ENCODE assay signal across 14 cellular contexts in the genomic region with DNA sequence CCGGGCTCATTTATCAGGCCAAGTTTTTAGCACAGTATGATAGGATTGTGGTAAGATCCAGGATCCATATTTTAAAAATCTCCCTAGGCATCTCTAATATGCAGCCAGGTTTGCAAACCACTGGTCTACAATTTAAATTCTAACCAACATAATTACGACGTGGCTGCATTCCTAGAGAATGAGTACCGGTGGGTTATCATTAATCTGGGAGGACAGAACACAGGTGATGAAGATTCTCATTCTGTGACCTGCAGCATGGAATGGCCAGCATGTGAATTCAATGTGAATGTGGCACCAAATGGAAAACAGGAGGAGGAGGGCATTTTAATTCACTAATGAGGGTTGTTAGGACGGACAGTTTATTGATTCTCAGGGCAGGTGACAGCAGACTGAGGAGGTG. TPM values are rescaled to one million over a fixed set of nuclear protein-coding genes. Genes with fewer than 3 reads are reported as not detected.
DNase-seq lines count a peak whose midpoint lies in the region; ATAC-seq and TF ChIP-seq lines count a peak whose summit lies in the region.
"Had no signal": no experiment of that assay in that cellular context is flagged by ENCODE, and none has a peak within 500 bp of the region (broad histone marks: within the 10 kb centered on the region; RNA-seq: fewer than 3 reads in every experiment).

No MANE protein-coding gene starts in this region.

- H3K4me3 ChIP-seq in mammary epithelial cell (replicated peaks in 1 of 3; ENCODE audit: insufficient read depth in 1 of 3, low read depth in 2 of 3, low read length in 3 of 3) (no peak overlapping the region), esophagus squamous epithelium (no peak overlapping the region), thymus (ENCODE audit: low read length) (no peak overlapping the region)
- H3K4me3 ChIP-seq: ascending aorta, dorsolateral prefrontal cortex, pancreas had no signal

- CTCF ChIA-PET in mammary epithelial cell (lab: Charles Lee; ENCODE audit: low non-redundant PET), result no interaction called here
- CTCF ChIA-PET in MCF 10A (lab: Yijun Ruan, JAX), result no interaction called here

- intact Hi-C loops in mammary epithelial cell (cut with micrococcal nuclease) (no loop called here), MCF 10A (cut with micrococcal nuclease) (no loop called here), esophagus squamous epithelium (cut with DNase I) (no loop called here)

- POLR2A ChIA-PET in MCF 10A (lab: Yijun Ruan, JAX), result no interaction called here

- H3K9me3 ChIP-seq in mammary epithelial cell (replicated peaks; ENCODE audit: insufficient read depth, low read length) (no peaks in the 10 kb centered on the region), esophagus squamous epithelium (no peaks in the 10 kb centered on the region), thymus (ENCODE audit: control insufficient read depth) (no peaks in the 10 kb centered on the region)
- H3K9me3 ChIP-seq: ascending aorta, pancreas had no signal

- no peak overlapping the region for H3K9ac ChIP-seq in mammary epithelial cell (ENCODE audit: insufficient read depth, low read length)

- H2AFZ ChIP-seq in mammary epithelial cell (ENCODE audit: low read depth, low read length), result peak overlapping the region; percentile 22

- H3K4me1 ChIP-seq in mammary epithelial cell (ENCODE audit: insufficient read depth, low read length), result peaks cover 36% of the 10 kb centered on the region
- H3K4me1 ChIP-seq in esophagus squamous epithelium, result peaks cover 9 to 50% (median 26%) of the 10 kb centered on the region in 3 donors
- H3K4me1 ChIP-seq in thymus (ENCODE audit: control insufficient read depth, insufficient read depth, low read length), result peaks cover 6% of the 10 kb centered on the region
- H3K4me1 ChIP-seq: ascending aorta had no signal

- H3K9me3 Mint-ChIP-seq in MCF 10A (ENCODE audit: unreplicated experiment), result no peaks in the 10 kb centered on the region

- in situ Hi-C loops in mammary epithelial cell (cut with MboI; ENCODE audit: low sequenced_read_pairs in 2 of 2) (no loop called here), GM13976 (cut with MboI; ENCODE audit: low sequenced_read_pairs, unreplicated experiment) (no loop called here)

- no TSS peak for BruUV-seq in mammary epithelial cell (replicated peaks; lab: Mats Ljungman, UMichigan)
- BruUV-seq in MCF 10A (replicated peaks; lab: Mats Ljungman, UMichigan), result no TSS peak

- dilution Hi-C loops in mammary epithelial cell (cut with HindIII; ENCODE audit: low sequenced_read_pairs), result no loop called here

- peak; percentile 28 for DNase-seq in mammary epithelial cell
- DNase-seq in MCF 10A (ENCODE audit: unreplicated experiment), result no peak
- DNase-seq in esophagus squamous epithelium (lab: John Stamatoyannopoulos, UW), result no peak
- no peak for DNase-seq in NOMO-1 treated with dmso at 0.1 percent for 144 hours (lab: John Stamatoyannopoulos, UW; ENCODE audit: unreplicated experiment)
- DNase-seq in GM13976 (ENCODE audit: low spot score), result no peak
- DNase-seq: DMS79, dorsolateral prefrontal cortex, mesendoderm, pancreas, T-helper 9 cell had no signal

- no peak overlapping the region for H3K4me2 ChIP-seq in mammary epithelial cell (ENCODE audit: insufficient read depth, low read depth, low read length)

- TF ChIP-seq POLR2A in esophagus squamous epithelium (IDR thresholded peaks at IDR 0.05), result no peak

- TF ChIP-seq CTCF in mammary epithelial cell (conservative IDR thresholded peaks at IDR 0.05 in 1 of 2, IDR thresholded peaks at IDR 0.05 in 1 of 2; ENCODE audit: extremely low read depth in 1 of 2, insufficient read depth in 1 of 2, low read depth in 1 of 2, low read length in 2 of 2) (no peak), MCF 10A (IDR thresholded peaks at IDR 0.05; ENCODE audit: unreplicated experiment) (no peak), esophagus squamous epithelium (IDR thresholded peaks at IDR 0.05) (no peak), GM13976 (IDR thresholded peaks at IDR 0.05; ENCODE audit: borderline replicate concordance, control extremely low read depth, extremely low read depth, insufficient read depth, missing control alignments) (no peak)

- H3K27me3 Mint-ChIP-seq in MCF 10A (ENCODE audit: insufficient read depth, unreplicated experiment), result no peaks in the 10 kb centered on the region

- H3K36me3 Mint-ChIP-seq in MCF 10A (ENCODE audit: insufficient read depth, unreplicated experiment), result peaks cover 6% of the 10 kb centered on the region

- H3K27ac Mint-ChIP-seq in MCF 10A (ENCODE audit: low read depth, unreplicated experiment), result no peak overlapping the region

- no peaks in the 10 kb centered on the region for H3K79me2 ChIP-seq in mammary epithelial cell (ENCODE audit: insufficient read depth, low read length)

- no peak overlapping the region for H3K4me3 Mint-ChIP-seq in MCF 10A (ENCODE audit: unreplicated experiment)

- H4K20me1 ChIP-seq in mammary epithelial cell (ENCODE audit: insufficient read depth, low read length), result no peaks in the 10 kb centered on the region

- ATAC-seq in SK-N-SH treated with all-trans-retinoic acid at 6 μM for 48 hours (0 out of 3 replicates have a peak, but pooled peaks have one; percentile 22), GM21390 (IDR thresholded peaks at IDR 0.05; ENCODE audit: unreplicated experiment) (no peak)

- H3K4me1 Mint-ChIP-seq in MCF 10A (ENCODE audit: insufficient read depth, unreplicated experiment), result peaks cover 20% of the 10 kb centered on the region

- H3K27ac ChIP-seq in mammary epithelial cell (ENCODE audit: insufficient read depth, low read depth, low read length) (no peak overlapping the region), esophagus squamous epithelium (peak overlapping the region in 3 of 4 donors; percentile 8 to 57 (median 34)), thymus (ENCODE audit: low read depth) (peak overlapping the region; percentile 31)
- H3K27ac ChIP-seq: ascending aorta had no signal

- WGBS in mammary epithelial cell (ENCODE audit: low coverage, missing lambda C conversion rate), result 36% methylated on average over 4 of the region's 5 CpGs
- WGBS in esophagus squamous epithelium, 2 donors, result 59 to 64% methylated on average over 5 of the region's 5 CpGs
- WGBS in thymus, result 36% methylated on average over 5 of the region's 5 CpGs

- no peaks in the 10 kb centered on the region for H3K27me3 ChIP-seq in mammary epithelial cell (ENCODE audit: insufficient read depth, low read length)
- H3K27me3 ChIP-seq in esophagus squamous epithelium, result no peaks in the 10 kb centered on the region
- no peaks in the 10 kb centered on the region for H3K27me3 ChIP-seq in thymus (ENCODE audit: control insufficient read depth, insufficient read depth)
- H3K27me3 ChIP-seq: ascending aorta, dorsolateral prefrontal cortex, pancreas had no signal

- H3K36me3 ChIP-seq in mammary epithelial cell (ENCODE audit: insufficient read depth, low read length), result no peaks in the 10 kb centered on the region
- no peaks in the 10 kb centered on the region for H3K36me3 ChIP-seq in esophagus squamous epithelium
- H3K36me3 ChIP-seq in thymus (ENCODE audit: control insufficient read depth, insufficient read depth), result no peaks in the 10 kb centered on the region
- H3K36me3 ChIP-seq: ascending aorta, pancreas had no signal

TF ChIP-seq in SK-N-SH treated with all-trans-retinoic acid at 6 μM for 48 hours, 23 proteins besides CTCF, POLR2A, EP300 and RAD21:
- TF ChIP-seq GLIS3 (CRISPR knock-in tag; IDR thresholded peaks at IDR 0.05) (no peak), PPARA (CRISPR knock-in tag; IDR thresholded peaks at IDR 0.05; ENCODE audit: borderline replicate concordance) (no peak)
- TF ChIP-seq, protein P1, sequence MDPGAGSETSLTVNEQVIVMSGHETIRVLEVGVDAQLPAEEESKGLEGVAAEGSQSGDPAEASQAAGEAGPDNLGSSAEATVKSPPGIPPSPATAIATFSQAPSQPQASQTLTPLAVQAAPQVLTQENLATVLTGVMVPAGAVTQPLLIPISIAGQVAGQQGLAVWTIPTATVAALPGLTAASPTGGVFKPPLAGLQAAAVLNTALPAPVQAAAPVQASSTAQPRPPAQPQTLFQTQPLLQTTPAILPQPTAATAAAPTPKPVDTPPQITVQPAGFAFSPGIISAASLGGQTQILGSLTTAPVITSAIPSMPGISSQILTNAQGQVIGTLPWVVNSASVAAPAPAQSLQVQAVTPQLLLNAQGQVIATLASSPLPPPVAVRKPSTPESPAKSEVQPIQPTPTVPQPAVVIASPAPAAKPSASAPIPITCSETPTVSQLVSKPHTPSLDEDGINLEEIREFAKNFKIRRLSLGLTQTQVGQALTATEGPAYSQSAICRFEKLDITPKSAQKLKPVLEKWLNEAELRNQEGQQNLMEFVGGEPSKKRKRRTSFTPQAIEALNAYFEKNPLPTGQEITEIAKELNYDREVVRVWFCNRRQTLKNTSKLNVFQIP (CRISPR knock-in tag; IDR thresholded peaks at IDR 0.05; ENCODE audit: borderline replicate concordance, low read depth), result no peak
- TF ChIP-seq, protein P2, sequence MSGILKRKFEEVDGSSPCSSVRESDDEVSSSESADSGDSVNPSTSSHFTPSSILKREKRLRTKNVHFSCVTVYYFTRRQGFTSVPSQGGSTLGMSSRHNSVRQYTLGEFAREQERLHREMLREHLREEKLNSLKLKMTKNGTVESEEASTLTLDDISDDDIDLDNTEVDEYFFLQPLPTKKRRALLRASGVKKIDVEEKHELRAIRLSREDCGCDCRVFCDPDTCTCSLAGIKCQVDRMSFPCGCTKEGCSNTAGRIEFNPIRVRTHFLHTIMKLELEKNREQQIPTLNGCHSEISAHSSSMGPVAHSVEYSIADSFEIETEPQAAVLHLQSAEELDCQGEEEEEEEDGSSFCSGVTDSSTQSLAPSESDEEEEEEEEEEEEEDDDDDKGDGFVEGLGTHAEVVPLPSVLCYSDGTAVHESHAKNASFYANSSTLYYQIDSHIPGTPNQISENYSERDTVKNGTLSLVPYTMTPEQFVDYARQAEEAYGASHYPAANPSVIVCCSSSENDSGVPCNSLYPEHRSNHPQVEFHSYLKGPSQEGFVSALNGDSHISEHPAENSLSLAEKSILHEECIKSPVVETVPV (CRISPR knock-in tag; IDR thresholded peaks at IDR 0.05), result no peak

RNA-seq across cellular contexts. Expression of a gene that starts 56.9 kb away (rescaled TPM):
- total RNA-seq in mammary epithelial cell (10 to 100 TPM; 24.8 to 43.1 TPM), MCF 10A (2022) (45.2 and 56.5 TPM in 2 replicates), esophagus squamous epithelium (10 to 100 TPM; 21.5 to 39.9 (median 32.3) TPM)
- polyA plus RNA-seq in mammary epithelial cell (35.9 TPM), thymus (97.3 TPM)
- 2.1 TPM for polyA minus RNA-seq in mammary epithelial cell
